ENCODE assay signal across 1 cellular context in the genomic region with DNA sequence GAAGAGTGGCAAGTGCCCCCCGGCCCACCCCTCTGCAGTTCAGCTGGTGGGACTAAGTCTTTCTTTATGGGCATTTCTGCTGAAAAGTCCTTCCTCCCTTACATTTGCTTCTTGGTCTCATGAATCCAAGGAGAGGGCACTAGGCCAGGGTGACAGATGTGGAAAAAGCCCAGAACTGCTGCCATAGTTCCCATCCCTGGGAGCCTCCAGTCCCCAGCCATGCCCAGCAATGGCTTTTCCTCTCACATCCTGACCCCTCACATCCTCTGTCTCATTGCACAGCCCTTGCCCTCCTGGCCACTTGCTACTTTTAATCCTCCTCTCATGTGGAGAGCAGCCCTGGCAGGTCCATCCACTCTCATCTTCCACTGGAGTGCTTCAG.
TF ChIP-seq lines count a peak whose summit lies in the region.

No MANE protein-coding gene starts in this region.

TF ChIP-seq in IMR-90, 13 proteins besides CTCF, POLR2A, EP300 and RAD21:
- TF ChIP-seq RFX5 (IDR thresholded peaks at IDR 0.05; ENCODE audit: low read depth, low read length), result no peak
- no peak for TF ChIP-seq NFE2L2 (IDR thresholded peaks at IDR 0.05; ENCODE audit: low read depth, low read length)
- no peak for TF ChIP-seq CEBPB (IDR thresholded peaks at IDR 0.05; ENCODE audit: low read depth, low read length)
- no peak for TF ChIP-seq MXI1 (IDR thresholded peaks at IDR 0.05; ENCODE audit: borderline replicate concordance, low read depth, low read length)
- no peak for TF ChIP-seq BHLHE40 (IDR thresholded peaks at IDR 0.05; ENCODE audit: low read depth, low read length)
- TF ChIP-seq FOS (IDR thresholded peaks at IDR 0.05; ENCODE audit: low read depth, low read length), result no peak
- no peak for TF ChIP-seq MAZ (IDR thresholded peaks at IDR 0.05; ENCODE audit: borderline replicate concordance, low read depth, low read length)
- TF ChIP-seq ELK1 (IDR thresholded peaks at IDR 0.05; ENCODE audit: borderline replicate concordance, low read depth, low read length), result no peak
- TF ChIP-seq USF2 (IDR thresholded peaks at IDR 0.05; ENCODE audit: low read depth, low read length), result no peak
- no peak for TF ChIP-seq MAFK (IDR thresholded peaks at IDR 0.05; ENCODE audit: low read depth, low read length)
- TF ChIP-seq SMC3 (IDR thresholded peaks at IDR 0.05; ENCODE audit: low read depth, low read length), result no peak
- no peak for TF ChIP-seq RCOR1 (IDR thresholded peaks at IDR 0.05; ENCODE audit: insufficient replicate concordance, low read length)
- TF ChIP-seq CHD1 (IDR thresholded peaks at IDR 0.05; ENCODE audit: low read depth, low read length), result no peak
